In the genomic region with DNA sequence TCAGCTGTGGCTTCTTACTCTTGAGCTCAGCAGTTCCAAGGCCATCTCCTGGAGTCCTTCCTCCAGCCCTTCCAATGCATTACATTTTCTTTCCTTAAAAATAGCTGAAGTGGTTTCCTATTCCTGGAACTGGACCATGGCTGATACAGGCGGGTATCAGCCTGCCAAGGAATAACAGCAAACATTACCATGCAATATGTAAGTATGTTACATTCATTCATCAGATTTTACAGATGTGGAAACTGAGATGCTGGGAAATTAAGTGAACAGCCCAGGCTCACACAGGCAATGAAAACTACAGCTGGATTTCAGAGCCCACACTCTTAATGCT, we compare ENCODE assay signal across 15 cellular contexts.
A peak's percentile ranks its signal among the peaks of the same experiment; 100 is the strongest.
DNase-seq lines count a peak whose midpoint lies in the region; ATAC-seq and TF ChIP-seq lines count a peak whose summit lies in the region.
"Had no signal": no experiment of that assay in that cellular context is flagged by ENCODE, and none has a peak within 500 bp of the region (broad histone marks: within the 10 kb centered on the region; RNA-seq: fewer than 3 reads in every experiment).

No MANE protein-coding gene starts in this region.

- no peak overlapping the region for H2AFZ ChIP-seq in HCT116 (ENCODE audit: low read depth, low read length, poor library complexity, severe bottlenecking)
- peak overlapping the region; percentile 69 for H2AFZ ChIP-seq in mammary epithelial cell (ENCODE audit: low read depth, low read length)
- no peak overlapping the region for H2AFZ ChIP-seq in neural progenitor cell (replicated peaks)

- H3K27ac ChIP-seq in HCT116 (ENCODE audit: low read depth, low read length) (no peak overlapping the region), mammary epithelial cell (ENCODE audit: insufficient read depth, low read depth, low read length) (no peak overlapping the region), neural progenitor cell (no peak overlapping the region), uterus (peak overlapping the region; percentile 49 to 63)
- H3K27ac ChIP-seq in CD4-positive, alpha-beta memory T cell (ENCODE audit: low read depth, low read length), result no peak overlapping the region

- H3K4me1 Mint-ChIP-seq in neural progenitor cell, result no peaks in the 10 kb centered on the region
- peaks cover 0 to 1% (median under 1%) of the 10 kb centered on the region in 4 donors for H3K4me1 Mint-ChIP-seq in CD4-positive, alpha-beta memory T cell
- H3K4me1 Mint-ChIP-seq in activated naive CD4-positive, alpha-beta T cell treated with anti-CD3 and anti-CD28 coated beads, Interleukin-2, amount 10 ng/mL, durations not matched to agents 7 days and 5 days, result no peaks in the 10 kb centered on the region

- ATAC-seq in HCT116 (no peak), GM21737 (IDR thresholded peaks at IDR 0.05; ENCODE audit: unreplicated experiment) (no peak)

- H3K27me3 ChIP-seq in HCT116 (ENCODE audit: insufficient read depth, low read length) (no peaks in the 10 kb centered on the region), mammary epithelial cell (ENCODE audit: insufficient read depth, low read length) (no peaks in the 10 kb centered on the region), neural progenitor cell (no peaks in the 10 kb centered on the region), uterus (no peaks in the 10 kb centered on the region)
- H3K27me3 ChIP-seq in CD4-positive, alpha-beta memory T cell (ENCODE audit: insufficient read depth, low read length), result no peaks in the 10 kb centered on the region

- intact Hi-C loops in HCT116 (cut with micrococcal nuclease), result no loop called here
- intact Hi-C loops in mammary epithelial cell (cut with micrococcal nuclease), result no loop called here
- intact Hi-C loops in uterus (cut with DNase I; ENCODE audit: low total_unique reads), result no loop called here
- intact Hi-C loops in CD4-positive, alpha-beta memory T cell (cut with micrococcal nuclease), result no loop called here

- POLR2A ChIA-PET in HCT116 (lab: Charles Lee), result no interaction called here
- POLR2A ChIA-PET in CD4-positive, alpha-beta memory T cell (lab: Charles Lee; ENCODE audit: partially characterized antibody), result no interaction called here

- DNase-seq in HCT116 (ENCODE audit: low read depth, low spot score) (no peak), mammary epithelial cell (no peak), neural progenitor cell (ENCODE audit: low spot score) (no peak), uterus (no peak)
- no peak for DNase-seq in CD4-positive, alpha-beta memory T cell
- no peak for DNase-seq in activated naive CD4-positive, alpha-beta T cell treated with anti-CD3 and anti-CD28 coated beads, Interleukin-2, amount 10 ng/mL, durations not matched to agents 7 days and 5 days
- DNase-seq: Calu3; CD4-positive, alpha-beta T cell; DMS53; KBM-7; NCI-H1417 treated with DMSO at 0.1 percent for 48 hours; NCI-H1930; NCI-H2171 treated with DMSO at 0.1 percent for 48 hours; NCI-H748 treated with DMSO at 0.1 percent for 48 hours had no signal

- no peak for TF ChIP-seq RAD21 in HCT116 (IDR thresholded peaks at IDR 0.05; ENCODE audit: low read depth)

- no peak overlapping the region for H3K4me3 Mint-ChIP-seq in neural progenitor cell
- no peak overlapping the region for H3K4me3 Mint-ChIP-seq in CD4-positive, alpha-beta memory T cell
- no peak overlapping the region for H3K4me3 Mint-ChIP-seq in activated naive CD4-positive, alpha-beta T cell treated with anti-CD3 and anti-CD28 coated beads, Interleukin-2, amount 10 ng/mL, durations not matched to agents 7 days and 5 days
- H3K4me3 Mint-ChIP-seq: CD4-positive, alpha-beta T cell had no signal

- 77% methylated on average over 1 of the region's 1 CpG for WGBS in mammary epithelial cell (ENCODE audit: low coverage, missing lambda C conversion rate)

- TF ChIP-seq POLR2A in HCT116 (IDR thresholded peaks at IDR 0.05; ENCODE audit: borderline replicate concordance, extremely low read depth, insufficient read depth, insufficient read length), result no peak
- TF ChIP-seq POLR2A in uterus (IDR thresholded peaks at IDR 0.05), result no peak

- no peaks in the 10 kb centered on the region for H3K9me3 ChIP-seq in HCT116 (ENCODE audit: control insufficient read depth in 1 of 2, insufficient read depth in 1 of 2, low read depth in 1 of 2, low read length in 2 of 2)
- H3K9me3 ChIP-seq in mammary epithelial cell (replicated peaks; ENCODE audit: insufficient read depth, low read length), result no peaks in the 10 kb centered on the region
- no peaks in the 10 kb centered on the region for H3K9me3 ChIP-seq in neural progenitor cell (ENCODE audit: low read depth)
- H3K9me3 ChIP-seq in uterus, result no peaks in the 10 kb centered on the region
- no peaks in the 10 kb centered on the region for H3K9me3 ChIP-seq in CD4-positive, alpha-beta memory T cell (ENCODE audit: control insufficient read depth in 1 of 2, low read length in 2 of 2)

- no peak overlapping the region for H3K4me3 ChIP-seq in HCT116 (replicated peaks in 1 of 2; ENCODE audit: low read depth in 1 of 2, low read length in 2 of 2)
- H3K4me3 ChIP-seq in mammary epithelial cell (replicated peaks in 1 of 3; ENCODE audit: insufficient read depth in 1 of 3, low read depth in 2 of 3, low read length in 3 of 3), result no peak overlapping the region
- no peak overlapping the region for H3K4me3 ChIP-seq in neural progenitor cell
- H3K4me3 ChIP-seq in uterus, result no peak overlapping the region
- no peak overlapping the region for H3K4me3 ChIP-seq in CD4-positive, alpha-beta memory T cell (ENCODE audit: low read length in 2 of 2)

- no peaks in the 10 kb centered on the region for H3F3A ChIP-seq in neural progenitor cell (ENCODE audit: low read depth)

- H3K9ac ChIP-seq in HCT116 (ENCODE audit: low read length), result no peak overlapping the region
- H3K9ac ChIP-seq in mammary epithelial cell (ENCODE audit: insufficient read depth, low read length), result no peak overlapping the region
- no peak overlapping the region for H3K9ac ChIP-seq in neural progenitor cell

- CTCF ChIA-PET in HCT116 (lab: Charles Lee) (no interaction called here), mammary epithelial cell (lab: Charles Lee; ENCODE audit: low non-redundant PET) (no interaction called here)
- CTCF ChIA-PET in CD4-positive, alpha-beta memory T cell (lab: Charles Lee; ENCODE audit: partially characterized antibody), result no interaction called here
- CTCF ChIA-PET in activated naive CD4-positive, alpha-beta T cell treated with anti-CD3 and anti-CD28 coated beads, Interleukin-2, amount 10 ng/mL, durations not matched to agents 7 days and 5 days (lab: Charles Lee), result no interaction called here

- H3K4me1 ChIP-seq in HCT116 (ENCODE audit: control insufficient read depth in 1 of 2, insufficient read depth in 2 of 2, low read length in 2 of 2) (peaks cover 0 to 10% of the 10 kb centered on the region in 2 experiments; a peak in 3 of 4 replicates), mammary epithelial cell (ENCODE audit: insufficient read depth, low read length) (peaks cover 15% of the 10 kb centered on the region), neural progenitor cell (no peaks in the 10 kb centered on the region), uterus (peaks cover 0 to 6% of the 10 kb centered on the region in 2 donors)
- H3K4me1 ChIP-seq in CD4-positive, alpha-beta memory T cell (ENCODE audit: insufficient read depth, low read length), result no peaks in the 10 kb centered on the region

- no peaks in the 10 kb centered on the region for H3K9me2 ChIP-seq in HCT116 (ENCODE audit: insufficient read depth)

- TF ChIP-seq CTCF in HCT116 (IDR thresholded peaks at IDR 0.05 in 2 of 3, conservative IDR thresholded peaks at IDR 0.05 in 1 of 3; ENCODE audit: borderline replicate concordance in 1 of 3, insufficient read depth in 1 of 3, low read depth in 2 of 3, low read length in 2 of 3) (no peak), mammary epithelial cell (conservative IDR thresholded peaks at IDR 0.05 in 1 of 2, IDR thresholded peaks at IDR 0.05 in 1 of 2; ENCODE audit: extremely low read depth in 1 of 2, insufficient read depth in 1 of 2, low read depth in 1 of 2, low read length in 2 of 2) (no peak), neural progenitor cell (IDR thresholded peaks at IDR 0.05) (no peak), uterus (IDR thresholded peaks at IDR 0.05) (no peak)

- RAD21 ChIA-PET in HCT116 (lab: Charles Lee; ENCODE audit: low non-redundant PET in 1 of 2, low total read pairs in 2 of 2, uncharacterized antibody in 2 of 2, unreplicated experiment in 2 of 2), result no interaction called here

- H3K4me2 ChIP-seq in HCT116 (ENCODE audit: low read length) (0 out of 2 replicates have a peak overlapping the region, but pooled peaks have one; percentile 14), mammary epithelial cell (ENCODE audit: insufficient read depth, low read depth, low read length) (peak overlapping the region; percentile 25), neural progenitor cell (no peak overlapping the region)

- dilution Hi-C loops in mammary epithelial cell (cut with HindIII; ENCODE audit: low sequenced_read_pairs), result no loop called here

- in situ Hi-C loops in mammary epithelial cell (cut with MboI; ENCODE audit: low sequenced_read_pairs in 2 of 2), result no loop called here

- H3K27me3 Mint-ChIP-seq in neural progenitor cell (ENCODE audit: insufficient read depth, low read depth), result peaks cover 2% of the 10 kb centered on the region
- no peaks in the 10 kb centered on the region for H3K27me3 Mint-ChIP-seq in CD4-positive, alpha-beta memory T cell
- H3K27me3 Mint-ChIP-seq in activated naive CD4-positive, alpha-beta T cell treated with anti-CD3 and anti-CD28 coated beads, Interleukin-2, amount 10 ng/mL, durations not matched to agents 7 days and 5 days, result peaks cover 8% of the 10 kb centered on the region
- H3K27me3 Mint-ChIP-seq: CD4-positive, alpha-beta T cell had no signal

- no peaks in the 10 kb centered on the region for H3K36me3 ChIP-seq in HCT116 (ENCODE audit: control insufficient read depth in 1 of 2, insufficient read depth in 2 of 2, low read length in 2 of 2)
- no peaks in the 10 kb centered on the region for H3K36me3 ChIP-seq in mammary epithelial cell (ENCODE audit: insufficient read depth, low read length)
- no peaks in the 10 kb centered on the region for H3K36me3 ChIP-seq in neural progenitor cell
- H3K36me3 ChIP-seq in uterus, result no peaks in the 10 kb centered on the region
- H3K36me3 ChIP-seq in CD4-positive, alpha-beta memory T cell (ENCODE audit: insufficient read depth, low read length), result no peaks in the 10 kb centered on the region

- H4K20me1 ChIP-seq in HCT116 (ENCODE audit: insufficient read depth), result no peaks in the 10 kb centered on the region
- H4K20me1 ChIP-seq in mammary epithelial cell (ENCODE audit: insufficient read depth, low read length), result no peaks in the 10 kb centered on the region
- H4K20me1 ChIP-seq in neural progenitor cell (ENCODE audit: low read depth), result no peaks in the 10 kb centered on the region

- H3K36me3 Mint-ChIP-seq in neural progenitor cell, result no peaks in the 10 kb centered on the region
- no peaks in the 10 kb centered on the region for H3K36me3 Mint-ChIP-seq in CD4-positive, alpha-beta memory T cell
- H3K36me3 Mint-ChIP-seq in activated naive CD4-positive, alpha-beta T cell treated with anti-CD3 and anti-CD28 coated beads, Interleukin-2, amount 10 ng/mL, durations not matched to agents 7 days and 5 days, result no peaks in the 10 kb centered on the region

- no TSS peak for BruUV-seq in HCT116 (replicated peaks; lab: Mats Ljungman, UMichigan)
- no TSS peak for BruUV-seq in mammary epithelial cell (replicated peaks; lab: Mats Ljungman, UMichigan)

- no peaks in the 10 kb centered on the region for H3K79me2 ChIP-seq in HCT116 (ENCODE audit: insufficient read depth, low read length)
- H3K79me2 ChIP-seq in mammary epithelial cell (ENCODE audit: insufficient read depth, low read length), result no peaks in the 10 kb centered on the region
- no peaks in the 10 kb centered on the region for H3K79me2 ChIP-seq in neural progenitor cell (ENCODE audit: low read depth)

- peak overlapping the region; percentile 44 for H3K27ac Mint-ChIP-seq in neural progenitor cell
- no peak overlapping the region for H3K27ac Mint-ChIP-seq in CD4-positive, alpha-beta memory T cell
- H3K27ac Mint-ChIP-seq in activated naive CD4-positive, alpha-beta T cell treated with anti-CD3 and anti-CD28 coated beads, Interleukin-2, amount 10 ng/mL, durations not matched to agents 7 days and 5 days, result no peak overlapping the region
- H3K27ac Mint-ChIP-seq: CD4-positive, alpha-beta T cell had no signal

- no peaks in the 10 kb centered on the region for H3K9me3 Mint-ChIP-seq in neural progenitor cell
- H3K9me3 Mint-ChIP-seq in CD4-positive, alpha-beta memory T cell, result peaks cover 0 to 7% (median 0%) of the 10 kb centered on the region in 8 donors
- H3K9me3 Mint-ChIP-seq in activated naive CD4-positive, alpha-beta T cell treated with anti-CD3 and anti-CD28 coated beads, Interleukin-2, amount 10 ng/mL, durations not matched to agents 7 days and 5 days, result no peaks in the 10 kb centered on the region

Comparison
In these comparisons a context has a peak if more than half of its experiments do, and no peak if none do; other contexts are left out.
1. H3K27ac ChIP-seq: peak in uterus (2 of 2); none in HCT116 (single experiment), mammary epithelial cell (single experiment), neural progenitor cell (single experiment) and CD4-positive, alpha-beta memory T cell (single experiment).